In the genomic region with DNA sequence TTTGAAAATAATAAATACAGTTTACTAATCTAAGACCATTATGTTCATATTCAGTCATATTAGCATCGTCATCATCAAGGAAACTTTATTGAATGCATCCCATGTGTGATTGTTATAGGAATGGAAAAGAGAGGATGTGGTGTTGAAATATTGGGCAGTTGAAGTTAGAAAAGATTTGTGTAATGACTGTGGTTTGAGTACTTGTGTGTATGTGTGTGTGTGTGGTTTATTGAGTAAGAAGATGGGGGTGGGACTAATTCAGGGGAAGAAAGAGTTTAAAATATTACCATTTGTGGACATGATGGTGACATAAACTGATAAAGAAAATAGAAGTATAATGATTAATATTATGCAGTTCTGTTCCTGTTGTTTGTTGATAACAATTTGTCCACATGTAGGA, we compare ENCODE assay signal across 15 cellular contexts.
"Had no signal": no experiment of that assay in that cellular context is flagged by ENCODE, and none has a peak within 500 bp of the region (broad histone marks: within the 10 kb centered on the region; RNA-seq: fewer than 3 reads in every experiment).

No MANE protein-coding gene starts in this region.

- H3K27me3 ChIP-seq: heart left ventricle had no signal

- DNase-seq: activated CD4-positive, alpha-beta T cell treated with anti-CD3 and anti-CD28 coated beads for 1 hour; activated CD4-positive, alpha-beta T cell treated with anti-CD3 and anti-CD28 coated beads, Interleukin-2, amount 50 U/mL, for 4 hours; activated naive CD4-positive, alpha-beta T cell treated with anti-CD3 and anti-CD28 coated beads for 36 hours; activated naive CD8-positive, alpha-beta T cell treated with anti-CD3 and anti-CD28 coated beads, Interleukin-2, amount 50 U/mL, for 24 hours; aorta; dermis blood vessel endothelial cell; effector memory CD8-positive, alpha-beta T cell; heart left ventricle; left cardiac atrium; midbrain; stimulated activated naive CD8-positive, alpha-beta T cell treated with anti-CD3 and anti-CD28 coated beads, Interleukin-15, amount 100 ng/mL, for 72 hours had no signal

- ATAC-seq: activated naive CD8-positive, alpha-beta T cell treated with anti-CD3 and anti-CD28 coated beads, Interleukin-2, amount 50 U/mL, for 24 hours; effector memory CD8-positive, alpha-beta T cell; left cardiac atrium; sciatic nerve; stimulated activated naive CD8-positive, alpha-beta T cell treated with anti-CD3 and anti-CD28 coated beads, Interleukin-15, amount 100 ng/mL, for 72 hours had no signal

- H3K4me3 ChIP-seq: heart left ventricle, lung had no signal

- H3K9me3 ChIP-seq: heart left ventricle had no signal

- H3K36me3 ChIP-seq: heart left ventricle had no signal

- H3K27ac ChIP-seq: epithelial cell of prostate, VCaP had no signal
